In the genomic region with DNA sequence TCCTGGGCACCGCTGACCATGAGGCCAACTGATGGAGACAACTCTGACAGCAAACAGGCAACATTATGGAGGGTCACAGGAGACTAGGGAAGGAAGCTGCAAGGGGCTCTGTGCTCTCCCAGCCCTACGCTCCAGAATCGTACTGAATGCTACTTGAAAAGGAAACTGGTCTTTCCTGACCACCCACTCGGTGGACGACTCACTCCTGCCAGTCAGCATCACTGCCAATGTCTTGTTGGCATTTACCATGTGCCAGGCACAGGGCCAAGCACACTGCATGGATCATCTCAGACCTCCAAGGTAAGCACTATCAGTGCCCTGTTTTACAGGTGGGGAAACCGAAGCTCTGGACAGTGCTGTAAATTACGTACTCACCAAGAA, we compare ENCODE assay signal across 1 cellular context.
TF ChIP-seq lines count a peak whose summit lies in the region.

No MANE protein-coding gene starts in this region.

TF ChIP-seq in SK-N-SH treated with all-trans-retinoic acid at 6 μM for 48 hours, 23 proteins besides CTCF, POLR2A, EP300 and RAD21 (continued from another document):
- TF ChIP-seq, protein P1, sequence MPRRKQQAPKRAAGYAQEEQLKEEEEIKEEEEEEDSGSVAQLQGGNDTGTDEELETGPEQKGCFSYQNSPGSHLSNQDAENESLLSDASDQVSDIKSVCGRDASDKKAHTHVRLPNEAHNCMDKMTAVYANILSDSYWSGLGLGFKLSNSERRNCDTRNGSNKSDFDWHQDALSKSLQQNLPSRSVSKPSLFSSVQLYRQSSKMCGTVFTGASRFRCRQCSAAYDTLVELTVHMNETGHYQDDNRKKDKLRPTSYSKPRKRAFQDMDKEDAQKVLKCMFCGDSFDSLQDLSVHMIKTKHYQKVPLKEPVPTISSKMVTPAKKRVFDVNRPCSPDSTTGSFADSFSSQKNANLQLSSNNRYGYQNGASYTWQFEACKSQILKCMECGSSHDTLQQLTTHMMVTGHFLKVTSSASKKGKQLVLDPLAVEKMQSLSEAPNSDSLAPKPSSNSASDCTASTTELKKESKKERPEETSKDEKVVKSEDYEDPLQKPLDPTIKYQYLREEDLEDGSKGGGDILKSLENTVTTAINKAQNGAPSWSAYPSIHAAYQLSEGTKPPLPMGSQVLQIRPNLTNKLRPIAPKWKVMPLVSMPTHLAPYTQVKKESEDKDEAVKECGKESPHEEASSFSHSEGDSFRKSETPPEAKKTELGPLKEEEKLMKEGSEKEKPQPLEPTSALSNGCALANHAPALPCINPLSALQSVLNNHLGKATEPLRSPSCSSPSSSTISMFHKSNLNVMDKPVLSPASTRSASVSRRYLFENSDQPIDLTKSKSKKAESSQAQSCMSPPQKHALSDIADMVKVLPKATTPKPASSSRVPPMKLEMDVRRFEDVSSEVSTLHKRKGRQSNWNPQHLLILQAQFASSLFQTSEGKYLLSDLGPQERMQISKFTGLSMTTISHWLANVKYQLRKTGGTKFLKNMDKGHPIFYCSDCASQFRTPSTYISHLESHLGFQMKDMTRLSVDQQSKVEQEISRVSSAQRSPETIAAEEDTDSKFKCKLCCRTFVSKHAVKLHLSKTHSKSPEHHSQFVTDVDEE (CRISPR knock-in tag; IDR thresholded peaks at IDR 0.05) = no peak
- no peak for TF ChIP-seq TCF4 (CRISPR knock-in tag; IDR thresholded peaks at IDR 0.05; ENCODE audit: borderline replicate concordance)
- no peak for TF ChIP-seq ZFP3 (CRISPR knock-in tag; IDR thresholded peaks at IDR 0.05)
- TF ChIP-seq ARNTL (CRISPR knock-in tag; IDR thresholded peaks at IDR 0.05; ENCODE audit: borderline replicate concordance, low read depth) = no peak
- TF ChIP-seq RARB (CRISPR knock-in tag; IDR thresholded peaks at IDR 0.05) = no peak
- TF ChIP-seq ZFP30 (CRISPR knock-in tag; IDR thresholded peaks at IDR 0.05) = no peak
- TF ChIP-seq OSR1 (CRISPR knock-in tag; IDR thresholded peaks at IDR 0.05) = no peak
